ENCODE assay signal across 22 cellular contexts in the genomic region with DNA sequence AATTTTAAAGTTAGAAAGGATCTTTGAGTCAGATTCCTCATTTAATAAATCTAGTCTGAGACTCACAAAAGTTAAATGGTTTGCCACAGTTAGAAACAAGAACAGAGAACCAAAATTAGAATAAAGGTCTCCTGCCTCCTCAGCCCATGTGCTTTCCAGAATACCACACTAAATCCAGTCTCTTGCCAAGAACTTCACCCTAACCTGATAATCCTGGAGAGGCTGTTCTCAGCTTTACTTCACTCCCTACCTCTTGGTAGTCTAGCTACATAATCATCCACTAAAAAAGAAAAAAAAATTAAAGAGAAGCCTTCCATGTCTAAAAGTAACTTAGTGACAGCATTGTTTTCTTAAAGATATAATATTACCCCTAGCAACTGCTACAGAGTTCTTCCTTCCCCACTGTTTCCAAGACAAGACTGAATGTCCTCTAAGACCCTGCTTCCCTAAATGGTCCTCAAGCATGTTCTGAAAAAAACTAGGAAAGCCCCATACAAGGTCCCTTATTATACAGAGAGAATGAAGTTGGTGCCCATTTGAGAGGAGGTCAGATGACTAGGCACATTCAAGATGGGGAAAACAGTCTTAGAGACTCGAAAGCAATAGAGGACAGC. TPM values are rescaled to one million over a fixed set of nuclear protein-coding genes. Genes with fewer than 3 reads are reported as not detected.
A peak's percentile ranks its signal among the peaks of the same experiment; 100 is the strongest.
DNase-seq lines count a peak whose midpoint lies in the region; ATAC-seq and TF ChIP-seq lines count a peak whose summit lies in the region.
"Had no signal": no experiment of that assay in that cellular context is flagged by ENCODE, and none has a peak within 500 bp of the region (broad histone marks: within the 10 kb centered on the region; RNA-seq: fewer than 3 reads in every experiment).

No MANE protein-coding gene starts in this region.

- DNase-seq in Kasumi-1 (lab: John Stamatoyannopoulos, UW) = peak; percentile 15 to 30
- no peak for DNase-seq in coronary artery (ENCODE audit: low spot score)
- no peak for DNase-seq in right cardiac atrium
- DNase-seq in H4 (ENCODE audit: low spot score) = no peak
- DNase-seq in activated CD4-positive, CD25-positive, alpha-beta regulatory T cell treated with anti-CD3 and anti-CD28 coated beads, Interleukin-2, amount 50 U/mL, for 72 hours = no peak
- DNase-seq in DMS79 treated with DMSO at 0.1 percent for 48 hours (lab: John Stamatoyannopoulos, UW) = no peak
- DNase-seq in effector CD4-positive, alpha-beta T cell = no peak
- DNase-seq: activated CD8-positive, alpha-beta memory T cell treated with anti-CD3 and anti-CD28 coated beads for 24 hours; activated T-cell treated with anti-CD3 and anti-CD28 coated beads, Interleukin-2, amount 50 U/mL, for 48 hours; brain microvascular endothelial cell; DMS79; NCI-H1048; NCI-H510A; stimulated activated CD4-positive, alpha-beta T cell treated with anti-CD3 and anti-CD28 coated beads, Interleukin-2, amount 100 ng/mL, for 48 hours; T-helper 9 cell had no signal

- H3K4me1 ChIP-seq in right cardiac atrium (ENCODE audit: control insufficient read depth, insufficient read depth, low read length) = peaks cover 1% of the 10 kb centered on the region
- H3K4me1 ChIP-seq in skeletal muscle tissue (ENCODE audit: control insufficient read depth in 3 of 3, insufficient read depth in 3 of 3, low read length in 3 of 3) = peaks cover 20 to 29% (median 27%) of the 10 kb centered on the region in 3 donors
- H3K4me1 ChIP-seq: parathyroid adenoma had no signal

- TF ChIP-seq CTCF in coronary artery (IDR thresholded peaks at IDR 0.05) = no peak

- intact Hi-C loops in right cardiac atrium (cut with DNase I) = no loop called here

- ATAC-seq in right cardiac atrium = peak; percentile 81 to 86
- ATAC-seq: activated naive CD4-positive, alpha-beta T cell treated with anti-CD3 and anti-CD28 coated beads, Interleukin-2, amount 50 U/mL, for 72 hours; HCT116 had no signal

- no peaks in the 10 kb centered on the region for H3K36me3 ChIP-seq in skeletal muscle tissue (ENCODE audit: control insufficient read depth in 3 of 3, insufficient read depth in 3 of 3, low read length in 3 of 3)
- H3K36me3 ChIP-seq: brain microvascular endothelial cell had no signal

- 85% methylated on average over 1 of the region's 1 CpG for WGBS in right cardiac atrium

- H3K27ac ChIP-seq in coronary artery (peak overlapping the region; percentile 76 to 78), right cardiac atrium (ENCODE audit: low read length) (peak overlapping the region; percentile 2), skeletal muscle tissue (ENCODE audit: low read depth, low read length) (peak overlapping the region; percentile 40)
- H3K27ac ChIP-seq: brain microvascular endothelial cell, epithelial cell of prostate, HL-60, parathyroid adenoma had no signal

- H3K9ac ChIP-seq in skeletal muscle tissue (ENCODE audit: low read depth in 1 of 3, low read length in 3 of 3) = peak overlapping the region in 1 of 3 donors; percentile 15
- H3K9ac ChIP-seq: parathyroid adenoma had no signal

- H3K4me3 ChIP-seq in coronary artery (peak overlapping the region; percentile 30), right cardiac atrium (ENCODE audit: low read length) (peak overlapping the region; percentile 23), skeletal muscle tissue (ENCODE audit: low read length in 3 of 3) (no peak overlapping the region)
- H3K4me3 ChIP-seq: skin epidermis had no signal

- no peaks in the 10 kb centered on the region for H3K9me3 ChIP-seq in right cardiac atrium (ENCODE audit: control insufficient read depth, low read length)
- H3K9me3 ChIP-seq in skeletal muscle tissue (ENCODE audit: control insufficient read depth in 3 of 3, low read length in 3 of 3) = no peaks in the 10 kb centered on the region

- no peaks in the 10 kb centered on the region for H3K27me3 ChIP-seq in right cardiac atrium (ENCODE audit: control insufficient read depth, insufficient read depth)
- no peaks in the 10 kb centered on the region for H3K27me3 ChIP-seq in skeletal muscle tissue (ENCODE audit: control insufficient read depth in 3 of 3, insufficient read depth in 3 of 3, low read length in 3 of 3)
- H3K27me3 ChIP-seq: brain microvascular endothelial cell had no signal

RNA-seq across cellular contexts. Expression of a gene that starts 56.8 kb away (rescaled TPM):
- total RNA-seq in right cardiac atrium = 10 to 100 TPM; 15.2 to 17.1 (median 15.9) TPM
- 14.9 TPM for polyA plus RNA-seq in right cardiac atrium
- total RNA-seq in skeletal muscle tissue = 6.8 TPM
- total RNA-seq in H4 (2014; rRNA removed; shearing (Covaris generic)) = 1.3 TPM in 2 replicates

Comparison
In these comparisons a context has a peak if more than half of its experiments do, and no peak if none do; other contexts are left out.
1. DNase-seq: peak in Kasumi-1 (2 of 2); none in coronary artery (single experiment), right cardiac atrium (0 of 3), H4 (single experiment), activated CD4-positive, CD25-positive, alpha-beta regulatory T cell treated with anti-CD3 and anti-CD28 coated beads, Interleukin-2, amount 50 U/mL, for 72 hours (single experiment), DMS79 treated with DMSO at 0.1 percent for 48 hours (single experiment) and effector CD4-positive, alpha-beta T cell (single experiment).
2. H3K27ac ChIP-seq: peak in every context shown above with its lines; median percentile 77 in coronary artery; 40 in skeletal muscle tissue; 2 in right cardiac atrium.
3. H3K4me3 ChIP-seq: peak in coronary artery (single experiment) and right cardiac atrium (single experiment); none in skeletal muscle tissue (0 of 3).